Comparison of ENCODE assay signal across 20 cellular contexts in the genomic region with DNA sequence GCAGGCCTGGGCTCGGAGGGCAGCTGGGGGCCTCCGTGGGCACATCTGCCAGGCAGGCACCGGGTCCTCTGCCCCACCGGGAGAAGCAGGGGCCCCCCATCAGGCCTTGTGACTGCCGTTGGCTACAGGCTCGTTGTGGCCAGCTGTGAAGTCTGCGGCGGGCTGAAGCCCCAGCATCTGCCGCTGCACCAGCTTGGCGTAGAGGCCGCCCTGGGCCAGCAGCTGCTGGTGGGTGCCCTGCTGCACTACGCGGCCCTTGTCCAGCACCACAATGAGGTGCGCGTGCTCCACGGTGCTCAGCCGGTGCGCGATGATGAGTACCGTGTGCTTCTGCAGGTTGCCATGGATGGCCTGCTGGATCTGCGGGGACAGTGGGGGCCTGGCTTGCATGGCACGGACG. TPM values are rescaled to one million over a fixed set of nuclear protein-coding genes. Genes with fewer than 3 reads are reported as not detected.
DNase-seq lines count a peak whose midpoint lies in the region; ATAC-seq and TF ChIP-seq lines count a peak whose summit lies in the region.
"Had no signal": no experiment of that assay in that cellular context is flagged by ENCODE, and none has a peak within 500 bp of the region (broad histone marks: within the 10 kb centered on the region; RNA-seq: fewer than 3 reads in every experiment).

No MANE protein-coding gene starts in this region.

- H3K27ac ChIP-seq in left ventricle myocardium inferior (replicated peaks) (no peak overlapping the region), SJCRH30 (peak overlapping the region; percentile 89; the same call in 1 of the 2 replicates)
- H3K27ac ChIP-seq: BLaER1, KMS-11 had no signal

- intact Hi-C loops in Right ventricle myocardium inferior (cut with DNase I) (no loop called here), left ventricle myocardium inferior (cut with micrococcal nuclease) (no loop called here)

- H3K4me3 ChIP-seq in left ventricle myocardium inferior (no peak overlapping the region), SJCRH30 (no peak overlapping the region), MG63 (no peak overlapping the region)
- H3K4me3 ChIP-seq: BLaER1 had no signal

- DNase-seq in Right ventricle myocardium inferior (ENCODE audit: missing footprints): peak; percentile 48
- DNase-seq in left ventricle myocardium inferior: no peak
- DNase-seq in SJCRH30: no peak
- no peak for DNase-seq in omental fat pad (ENCODE audit: low spot score)
- no peak for DNase-seq in MG63
- no peak for DNase-seq in RKO (ENCODE audit: low spot score)
- DNase-seq: CD4-positive, CD25-positive, alpha-beta regulatory T cell; GOT3; HCEC 1CT; NCI-H1092; NCI-H1417 treated with DMSO at 0.1 percent for 48 hours; NCI-H1694 treated with DMSO at 0.1 percent for 48 hours; NCI-H2081; NCI-H345; NCI-H524 treated with DMSO at 0.1 percent for 48 hours; NCI-H82 had no signal

- H3K27me3 ChIP-seq in left ventricle myocardium inferior (ENCODE audit: low read depth) (no peaks in the 10 kb centered on the region), SJCRH30 (no peaks in the 10 kb centered on the region), MG63 (no peaks in the 10 kb centered on the region)
- H3K27me3 ChIP-seq: BLaER1 had no signal

- H3K36me3 ChIP-seq in left ventricle myocardium inferior (peaks cover 16% of the 10 kb centered on the region), SJCRH30 (no peaks in the 10 kb centered on the region), MG63 (no peaks in the 10 kb centered on the region)

- H3K4me1 ChIP-seq in left ventricle myocardium inferior (no peaks in the 10 kb centered on the region), SJCRH30 (peaks cover 32% of the 10 kb centered on the region)

- H3K9me3 ChIP-seq in left ventricle myocardium inferior (replicated peaks) (no peaks in the 10 kb centered on the region), SJCRH30 (replicated peaks) (no peaks in the 10 kb centered on the region), MG63 (no peaks in the 10 kb centered on the region)
- H3K9me3 ChIP-seq: BLaER1 had no signal

- TF ChIP-seq CTCF in left ventricle myocardium inferior (IDR thresholded peaks at IDR 0.05; ENCODE audit: borderline replicate concordance): no peak
- TF ChIP-seq CTCF in omental fat pad (IDR thresholded peaks at IDR 0.05): no peak

- ATAC-seq in Right ventricle myocardium inferior (no peak), omental fat pad (ENCODE audit: low FRiP score) (peak; percentile 14), HG03135 (IDR thresholded peaks at IDR 0.05; ENCODE audit: unreplicated experiment) (no peak)
- ATAC-seq: SK-N-SH treated with all-trans-retinoic acid at 6 μM for 48 hours had no signal

RNA-seq across cellular contexts. Expression of gene VPS37B, which starts 33.9 kb away (rescaled TPM):
- total RNA-seq in Right ventricle myocardium inferior (25.4 TPM), left ventricle myocardium inferior (13.3 TPM), omental fat pad (10 to 100 TPM; 20.7 to 45.0 (median 35.2) TPM)
- 33.2 and 34.2 TPM in 2 replicates for total RNA-seq in SJCRH30 (2014; rRNA removed; shearing (Covaris generic))
- total RNA-seq in MG63 (2014; rRNA removed; shearing (Covaris generic); ENCODE audit: low replicate concordance): 15.0 and 21.4 TPM in 2 replicates

RNA-seq across cellular contexts. Expression of gene ABCB9, which starts 36.5 kb away (rescaled TPM):
- total RNA-seq in Right ventricle myocardium inferior (4.4 TPM), left ventricle myocardium inferior (1.6 TPM), omental fat pad (1 to 10 TPM; 1.3 to 4.7 (median 2.7) TPM)
- 5.9 and 7.1 TPM in 2 replicates for total RNA-seq in SJCRH30 (2014; rRNA removed; shearing (Covaris generic))
- 6.4 and 10.0 TPM in 2 replicates for total RNA-seq in MG63 (2014; rRNA removed; shearing (Covaris generic); ENCODE audit: low replicate concordance)

RNA-seq across cellular contexts. Expression of gene OGFOD2, which starts 45.2 kb away (rescaled TPM):
- total RNA-seq in Right ventricle myocardium inferior (16.2 TPM), left ventricle myocardium inferior (14.9 TPM), omental fat pad (10 to 100 TPM in 1 of 4 donors, 1 to 10 TPM in 3; 3.1 to 13.9 (median 6.2) TPM)
- total RNA-seq in SJCRH30 (2014; rRNA removed; shearing (Covaris generic)): 5.9 and 6.7 TPM in 2 replicates
- total RNA-seq in MG63 (2014; rRNA removed; shearing (Covaris generic); ENCODE audit: low replicate concordance): 15.9 and 24.2 TPM in 2 replicates

RNA-seq across cellular contexts. Expression of gene ARL6IP4, which starts 50.7 kb away (rescaled TPM):
- total RNA-seq in Right ventricle myocardium inferior (158 TPM), left ventricle myocardium inferior (156 TPM), omental fat pad (100 to 1,000 TPM; 146 to 241 (median 189) TPM)
- total RNA-seq in SJCRH30 (2014; rRNA removed; shearing (Covaris generic)): 135 and 144 TPM in 2 replicates
- total RNA-seq in MG63 (2014; rRNA removed; shearing (Covaris generic); ENCODE audit: low replicate concordance): 276 and 413 TPM in 2 replicates
